In the genomic region with DNA sequence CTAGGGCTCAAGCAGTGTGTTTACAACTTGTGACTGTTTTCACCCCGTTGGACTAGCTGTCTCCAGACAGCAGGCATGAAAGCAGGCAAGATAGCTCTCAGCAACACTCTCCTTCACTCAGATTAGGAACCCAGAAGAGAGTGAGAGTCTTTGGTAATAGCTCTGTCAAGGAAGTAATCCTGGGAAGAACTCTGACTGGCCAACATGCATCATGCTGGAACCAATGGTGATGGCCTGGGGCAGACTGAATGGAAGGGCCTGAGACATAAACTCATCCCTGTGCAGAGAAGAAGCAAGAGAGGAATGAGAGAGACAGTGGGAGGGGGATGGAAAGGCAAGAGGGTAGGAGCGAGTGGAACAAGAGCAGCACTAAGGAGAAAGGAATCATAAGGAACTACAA, we compare ENCODE assay signal across 15 cellular contexts. TPM values are rescaled to one million over a fixed set of nuclear protein-coding genes. Genes with fewer than 3 reads are reported as not detected.
DNase-seq lines count a peak whose midpoint lies in the region; ATAC-seq and TF ChIP-seq lines count a peak whose summit lies in the region.
"Had no signal": no experiment of that assay in that cellular context is flagged by ENCODE, and none has a peak within 500 bp of the region (broad histone marks: within the 10 kb centered on the region; RNA-seq: fewer than 3 reads in every experiment).

No MANE protein-coding gene starts in this region.

- H3K23ac ChIP-seq in H9 (ENCODE audit: insufficient read length, low read depth, low read length) = no peak overlapping the region

- H3K79me2 ChIP-seq in H9 (ENCODE audit: insufficient read depth, low read length) = no peaks in the 10 kb centered on the region

- peak overlapping the region; percentile 51 for H2AFZ ChIP-seq in H9 (ENCODE audit: low read length)

- H3K27me3 ChIP-seq in H9 (ENCODE audit: insufficient read depth, low read length) (no peaks in the 10 kb centered on the region), left lung (no peaks in the 10 kb centered on the region)
- H3K27me3 ChIP-seq: transverse colon had no signal

- H2BK12ac ChIP-seq in H9 (ENCODE audit: insufficient read length, low read depth, low read length) = no peak overlapping the region

- no peak overlapping the region for H3K9ac ChIP-seq in H9 (ENCODE audit: extremely low read depth, insufficient read length, low read length)

- no peak overlapping the region for H4K5ac ChIP-seq in H9 (ENCODE audit: insufficient read length, low read depth, low read length)

- H2BK15ac ChIP-seq in H9 (ENCODE audit: low read depth, low read length) = no peak overlapping the region

- no peak overlapping the region for H2BK120ac ChIP-seq in H9 (ENCODE audit: low read depth, low read length, poor library complexity, severe bottlenecking)

- WGBS in H9 (ENCODE audit: extremely low coverage, insufficient read length, low lambda C conversion rate) = no CpG with 5 or more reads among the region's 2 CpGs

- H3K36me3 ChIP-seq in left lung = no peaks in the 10 kb centered on the region
- H3K36me3 ChIP-seq: transverse colon had no signal

- no peaks in the 10 kb centered on the region for H3K27me3 Mint-ChIP-seq in H9 (ENCODE audit: low read depth)
- H3K27me3 Mint-ChIP-seq in WTC11 (ENCODE audit: low read depth) = no peaks in the 10 kb centered on the region
- peaks cover 2% of the 10 kb centered on the region for H3K27me3 Mint-ChIP-seq in activated CD8-positive, alpha-beta T cell treated with anti-CD3 and anti-CD28 coated beads, Interleukin-2, amount 10 ng/mL, durations not matched to agents 7 days and 5 days (ENCODE audit: low read depth)

- H3K9me3 Mint-ChIP-seq in H9 = peaks cover 15 to 18% of the 10 kb centered on the region in 2 experiments; a peak in 4 of 5 replicates
- peaks cover 23% of the 10 kb centered on the region for H3K9me3 Mint-ChIP-seq in WTC11
- H3K9me3 Mint-ChIP-seq in activated CD8-positive, alpha-beta T cell treated with anti-CD3 and anti-CD28 coated beads, Interleukin-2, amount 10 ng/mL, durations not matched to agents 7 days and 5 days (ENCODE audit: insufficient read depth) = no peaks in the 10 kb centered on the region
- H3K9me3 Mint-ChIP-seq: activated T-helper 1 cell treated with anti-CD3 and anti-CD28 coated beads, Interleukin-12 subunit alpha, Interleukin-12 subunit beta, Interleukin-2, Interleukin-4 antibody, amounts not matched to agents 30 ng/mL and 10 ng/mL and 1 ng/mL, durations not matched to agents 14 hours and 24 hours and 36 hours had no signal

- no peak overlapping the region for H4K91ac ChIP-seq in H9 (ENCODE audit: insufficient read length, low read depth, low read length)

- peak; percentile 65 for DNase-seq in ACHN
- DNase-seq in H9 = no peak
- no peak for DNase-seq in WTC11 (ENCODE audit: low spot score)
- no peak for DNase-seq in left lung
- DNase-seq in NOMO-1 treated with dmso at 0.1 percent for 144 hours (lab: John Stamatoyannopoulos, UW; ENCODE audit: unreplicated experiment) = no peak
- no peak for DNase-seq in activated CD8-positive, alpha-beta T cell treated with anti-CD3 and anti-CD28 coated beads, Interleukin-2, amount 10 ng/mL, durations not matched to agents 7 days and 5 days
- DNase-seq: AML-193, GDM1, NCI-H524 treated with DMSO at 0.1 percent for 48 hours, transverse colon had no signal

- intact Hi-C loops in left lung (cut with DNase I) = no loop called here

- H2AK5ac ChIP-seq in H9 (ENCODE audit: insufficient read length, low read length) = no peak overlapping the region

- no peaks in the 10 kb centered on the region for H4K20me1 ChIP-seq in H9 (ENCODE audit: control insufficient read depth, insufficient read depth, insufficient read length)

- CTCF ChIA-PET in WTC11 (lab: Charles Lee) = no interaction called here
- CTCF ChIA-PET in activated CD8-positive, alpha-beta T cell treated with anti-CD3 and anti-CD28 coated beads, Interleukin-2, amount 10 ng/mL, durations not matched to agents 7 days and 5 days (lab: Charles Lee) = no interaction called here

- H3K4me1 Mint-ChIP-seq in H9 (peaks cover 7 to 10% of the 10 kb centered on the region in 2 experiments; a peak in 3 of 4 replicates), WTC11 (peaks cover 25% of the 10 kb centered on the region)
- H3K4me1 Mint-ChIP-seq in activated CD8-positive, alpha-beta T cell treated with anti-CD3 and anti-CD28 coated beads, Interleukin-2, amount 10 ng/mL, durations not matched to agents 7 days and 5 days (ENCODE audit: low read depth) = no peaks in the 10 kb centered on the region

- H4K8ac ChIP-seq in H9 (replicated peaks; ENCODE audit: insufficient read length, low read depth, low read length) = no peak overlapping the region

- H3K56ac ChIP-seq in H9 (ENCODE audit: insufficient read length, low read depth, low read length) = no peak overlapping the region

- H3K36me3 Mint-ChIP-seq in H9 (ENCODE audit: insufficient read depth in 1 of 3, low read depth in 3 of 3) (peaks cover 12 to 21% (median 16%) of the 10 kb centered on the region in 3 experiments), WTC11 (peaks cover 21% of the 10 kb centered on the region)
- no peaks in the 10 kb centered on the region for H3K36me3 Mint-ChIP-seq in activated CD8-positive, alpha-beta T cell treated with anti-CD3 and anti-CD28 coated beads, Interleukin-2, amount 10 ng/mL, durations not matched to agents 7 days and 5 days (ENCODE audit: low read depth)

- H3T11ph ChIP-seq in H9 (ENCODE audit: low read length) = no peak overlapping the region

- TF ChIP-seq CTCF in H9 (conservative IDR thresholded peaks at IDR 0.05) = no peak
- no peak for TF ChIP-seq CTCF in WTC11 (IDR thresholded peaks at IDR 0.05)
- no peak for TF ChIP-seq CTCF in left lung (IDR thresholded peaks at IDR 0.05)

- no peak overlapping the region for H3K4me3 Mint-ChIP-seq in H9
- H3K4me3 Mint-ChIP-seq in WTC11 = no peak overlapping the region
- H3K4me3 Mint-ChIP-seq in activated CD8-positive, alpha-beta T cell treated with anti-CD3 and anti-CD28 coated beads, Interleukin-2, amount 10 ng/mL, durations not matched to agents 7 days and 5 days = no peak overlapping the region
- H3K4me3 Mint-ChIP-seq: activated T-helper 1 cell treated with anti-CD3 and anti-CD28 coated beads, Interleukin-12 subunit alpha, Interleukin-12 subunit beta, Interleukin-2, Interleukin-4 antibody, amounts not matched to agents 30 ng/mL and 10 ng/mL and 1 ng/mL, durations not matched to agents 14 hours and 24 hours and 36 hours had no signal

- no peak overlapping the region for H2BK20ac ChIP-seq in H9 (ENCODE audit: low read depth, low read length, poor library complexity, severe bottlenecking)

- H3K27ac Mint-ChIP-seq in H9 (no peak overlapping the region), WTC11 (0 out of 2 replicates have a peak overlapping the region, but pooled peaks have one; percentile 57)
- H3K27ac Mint-ChIP-seq in activated CD8-positive, alpha-beta T cell treated with anti-CD3 and anti-CD28 coated beads, Interleukin-2, amount 10 ng/mL, durations not matched to agents 7 days and 5 days = no peak overlapping the region
- H3K27ac Mint-ChIP-seq: activated T-helper 1 cell treated with anti-CD3 and anti-CD28 coated beads, Interleukin-12 subunit alpha, Interleukin-12 subunit beta, Interleukin-2, Interleukin-4 antibody, amounts not matched to agents 30 ng/mL and 10 ng/mL and 1 ng/mL, durations not matched to agents 14 hours and 24 hours and 36 hours had no signal

- H3K4ac ChIP-seq in H9 (ENCODE audit: low read depth, low read length) = no peak overlapping the region

- H3K4me1 ChIP-seq in H9 (ENCODE audit: insufficient read depth, low read length) (peaks cover 2% of the 10 kb centered on the region; the same call in 1 of the 2 replicates), left lung (no peaks in the 10 kb centered on the region)
- H3K4me1 ChIP-seq: transverse colon had no signal

- no peak overlapping the region for H3K18ac ChIP-seq in H9 (ENCODE audit: insufficient read length, low read depth, low read length)

- no peaks in the 10 kb centered on the region for H3K23me2 ChIP-seq in H9 (ENCODE audit: insufficient read length, low read depth, low read length, poor library complexity, severe bottlenecking)

- in situ Hi-C loops in ACHN (cut with HindIII; ENCODE audit: low pct_ligation_motif_present, low pct_unique_long_range_greater_than_20kb, low sequenced_read_pairs) = no loop called here

- H3K79me1 ChIP-seq in H9 (ENCODE audit: insufficient read depth, low read depth, low read length, poor library complexity, severe bottlenecking) = no peaks in the 10 kb centered on the region

- H2BK5ac ChIP-seq in H9 (ENCODE audit: insufficient read length, low read length) = no peak overlapping the region

- H3K9me3 ChIP-seq in H9 (ENCODE audit: control insufficient read depth, low read depth, low read length) = no peaks in the 10 kb centered on the region
- H3K9me3 ChIP-seq in left lung = peaks cover 0 to 7% of the 10 kb centered on the region in 2 donors
- H3K9me3 ChIP-seq: transverse colon had no signal

- H3K27ac ChIP-seq in H9 (ENCODE audit: insufficient read length, low read depth, low read length) = no peak overlapping the region
- peak overlapping the region in 1 of 2 donors; percentile 31 for H3K27ac ChIP-seq in left lung

- ATAC-seq in WTC11 (peak; percentile 69), left lung (peak; percentile 17), HG03196 (IDR thresholded peaks at IDR 0.05; ENCODE audit: unreplicated experiment) (no peak), GM18873 (IDR thresholded peaks at IDR 0.05; ENCODE audit: low FRiP score, unreplicated experiment) (no peak)
- no peak for ATAC-seq in activated CD8-positive, alpha-beta T cell treated with anti-CD3 and anti-CD28 coated beads, Interleukin-2, amount 10 ng/mL, durations not matched to agents 7 days and 5 days

- H3K4me3 ChIP-seq in left lung = no peak overlapping the region
- H3K4me3 ChIP-seq: transverse colon had no signal

- no peak overlapping the region for H3K14ac ChIP-seq in H9 (ENCODE audit: insufficient read depth, low read length)

- POLR2A ChIA-PET in WTC11 (lab: Charles Lee) = no interaction called here
- POLR2A ChIA-PET in activated CD8-positive, alpha-beta T cell treated with anti-CD3 and anti-CD28 coated beads, Interleukin-2, amount 10 ng/mL, durations not matched to agents 7 days and 5 days (lab: Charles Lee) = no interaction called here

- no peak overlapping the region for H3K4me2 ChIP-seq in H9 (ENCODE audit: insufficient read depth, insufficient read length, low read length)

RNA-seq across cellular contexts. Expression of gene AKR1D1, which starts 48.9 kb away (rescaled TPM):
- total RNA-seq in H9 (2021) (0.31 and 0.48 TPM in 2 replicates), WTC11 (2021) (0.14 to 0.24 TPM (median 0.18 TPM) in 3 replicates), left lung (not detected)
- not detected for total RNA-seq in activated CD8-positive, alpha-beta T cell treated with anti-CD3 and anti-CD28 coated beads, Interleukin-2, amount 10 ng/mL, durations not matched to agents 7 days and 5 days
- total RNA-seq: activated T-helper 1 cell treated with anti-CD3 and anti-CD28 coated beads, Interleukin-12 subunit alpha, Interleukin-12 subunit beta, Interleukin-2, Interleukin-4 antibody, amounts not matched to agents 30 ng/mL and 10 ng/mL and 1 ng/mL, durations not matched to agents 14 hours and 24 hours and 36 hours; cardiac septum; HT-29; transverse colon had no signal

Comparison
In these comparisons a context has a peak if more than half of its experiments do, and no peak if none do; other contexts are left out.
1. ATAC-seq: peak in WTC11 (single experiment) and left lung (single experiment); none in HG03196 (single experiment), GM18873 (single experiment) and activated CD8-positive, alpha-beta T cell treated with anti-CD3 and anti-CD28 coated beads, Interleukin-2, amount 10 ng/mL, durations not matched to agents 7 days and 5 days (single experiment).